Comparison of ENCODE assay signal across 16 cellular contexts in the genomic region with DNA sequence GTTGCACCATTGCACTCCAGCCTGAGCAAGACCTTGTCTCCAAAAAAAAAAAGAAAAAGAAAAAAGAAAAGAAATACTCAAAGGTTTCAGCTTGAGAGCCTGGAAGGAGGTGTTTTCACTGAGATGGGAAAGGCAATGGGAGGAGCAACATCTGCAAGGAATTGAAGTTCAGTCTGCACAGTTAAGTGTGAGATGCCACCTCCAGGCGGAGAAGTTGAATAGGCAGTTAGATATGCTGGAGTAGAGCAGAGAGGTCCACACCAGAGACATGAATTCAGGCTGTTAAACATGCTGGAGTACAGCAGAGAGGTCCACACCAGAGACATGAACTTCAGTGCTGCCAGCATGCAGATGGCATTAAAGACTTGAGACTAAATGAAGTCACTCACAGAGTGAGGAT. TPM values are rescaled to one million over a fixed set of nuclear protein-coding genes. Genes with fewer than 3 reads are reported as not detected.
DNase-seq lines count a peak whose midpoint lies in the region; ATAC-seq and TF ChIP-seq lines count a peak whose summit lies in the region.
"Had no signal": no experiment of that assay in that cellular context is flagged by ENCODE, and none has a peak within 500 bp of the region (broad histone marks: within the 10 kb centered on the region; RNA-seq: fewer than 3 reads in every experiment).

No MANE protein-coding gene starts in this region.

- DNase-seq in NCI-H446 treated with DMSO at 0.1 percent for 48 hours (lab: John Stamatoyannopoulos, UW) (peak; percentile 2), NCI-H446 (lab: John Stamatoyannopoulos, UW) (no peak), WERI-Rb-1 (no peak), progenitor cell of endocrine pancreas (ENCODE audit: low spot score, unreplicated experiment) (no peak), right cardiac atrium (no peak)
- peak; percentile 19 for DNase-seq in Jurkat, Clone E6-1 (ENCODE audit: low read depth, low spot score)
- DNase-seq in activated CD4-positive, alpha-beta T cell treated with anti-CD3 and anti-CD28 coated beads, Interleukin-2, amount 10 ng/mL, durations not matched to agents 7 days and 5 days, result no peak
- DNase-seq: activated CD4-positive, CD25-positive, alpha-beta regulatory T cell treated with anti-CD3 and anti-CD28 coated beads, Interleukin-2, amount 50 U/mL, for 72 hours; activated T-cell treated with anti-CD3 and anti-CD28 coated beads, Interleukin-2, amount 50 U/mL, for 72 hours; GF-D8; lower lobe of right lung; NCI-H2081; stimulated activated CD4-positive, alpha-beta T cell treated with anti-CD3 and anti-CD28 coated beads, Interleukin-12 subunit alpha, Interleukin-12 subunit beta, amount 100 ng/mL, for 4 hours; stimulated activated CD8-positive, alpha-beta memory T cell treated with anti-CD3 and anti-CD28 coated beads, Interleukin-4, amount 100 ng/mL, for 48 hours had no signal

- H3K4me3 ChIP-seq in Jurkat, Clone E6-1 (ENCODE audit: low read length), result no peak overlapping the region
- H3K4me3 ChIP-seq in WERI-Rb-1 (ENCODE audit: low read depth, low read length), result no peak overlapping the region
- H3K4me3 ChIP-seq in right cardiac atrium (ENCODE audit: low read length), result no peak overlapping the region
- H3K4me3 ChIP-seq: lower lobe of right lung had no signal

- WGBS in right cardiac atrium, result 75% methylated on average over 1 of the region's 1 CpG

- H3K9me3 ChIP-seq in WERI-Rb-1 (ENCODE audit: severe bottlenecking) (peaks cover 6% of the 10 kb centered on the region), right cardiac atrium (ENCODE audit: control insufficient read depth, low read length) (no peaks in the 10 kb centered on the region)
- H3K9me3 ChIP-seq: lower lobe of right lung had no signal

- POLR2A ChIA-PET in activated CD4-positive, alpha-beta T cell treated with anti-CD3 and anti-CD28 coated beads, Interleukin-2, amount 10 ng/mL, durations not matched to agents 7 days and 5 days (lab: Charles Lee), result interaction anchor here (0.7 kb wide), 1 partner anchor 8 kb away, joined by 3 read pairs; no protein-coding TSS in a partner anchor

- no peaks in the 10 kb centered on the region for H3K27me3 Mint-ChIP-seq in progenitor cell of endocrine pancreas
- H3K27me3 Mint-ChIP-seq in activated CD4-positive, alpha-beta T cell treated with anti-CD3 and anti-CD28 coated beads, Interleukin-2, amount 10 ng/mL, durations not matched to agents 7 days and 5 days, result peaks cover 13% of the 10 kb centered on the region

- H3K4me1 Mint-ChIP-seq in progenitor cell of endocrine pancreas (ENCODE audit: low read depth), result peaks cover 11% of the 10 kb centered on the region
- H3K4me1 Mint-ChIP-seq in activated CD4-positive, alpha-beta T cell treated with anti-CD3 and anti-CD28 coated beads, Interleukin-2, amount 10 ng/mL, durations not matched to agents 7 days and 5 days, result peaks cover 16% of the 10 kb centered on the region

- H3K36me3 Mint-ChIP-seq in progenitor cell of endocrine pancreas (ENCODE audit: insufficient read depth), result no peaks in the 10 kb centered on the region
- peaks cover 3% of the 10 kb centered on the region for H3K36me3 Mint-ChIP-seq in activated CD4-positive, alpha-beta T cell treated with anti-CD3 and anti-CD28 coated beads, Interleukin-2, amount 10 ng/mL, durations not matched to agents 7 days and 5 days (ENCODE audit: low read depth)

- H3K4me1 ChIP-seq in right cardiac atrium (ENCODE audit: control insufficient read depth, insufficient read depth, low read length), result no peaks in the 10 kb centered on the region
- H3K4me1 ChIP-seq: lower lobe of right lung had no signal

- peak; percentile 37; the same call in 1 of the 2 replicates for TF ChIP-seq CTCF in WERI-Rb-1 (IDR thresholded peaks at IDR 0.05; ENCODE audit: low read depth, low read length)
- TF ChIP-seq CTCF in progenitor cell of endocrine pancreas (IDR thresholded peaks at IDR 0.05; ENCODE audit: unreplicated experiment), result no peak

- intact Hi-C loops in right cardiac atrium (cut with DNase I), result no loop called here

- no peak overlapping the region for H3K27ac ChIP-seq in WERI-Rb-1
- H3K27ac ChIP-seq in right cardiac atrium (ENCODE audit: low read length), result no peak overlapping the region
- H3K27ac ChIP-seq: lower lobe of right lung had no signal

- H3K27me3 ChIP-seq in WERI-Rb-1 (ENCODE audit: insufficient read depth, low read depth, severe bottlenecking) (no peaks in the 10 kb centered on the region), right cardiac atrium (ENCODE audit: control insufficient read depth, insufficient read depth) (no peaks in the 10 kb centered on the region)

- CTCF ChIA-PET in activated CD4-positive, alpha-beta T cell treated with anti-CD3 and anti-CD28 coated beads, Interleukin-2, amount 10 ng/mL, durations not matched to agents 7 days and 5 days (lab: Charles Lee), result interaction anchor here (2.8 kb wide), 1 partner anchor 16 kb away, joined by 15 read pairs; no protein-coding TSS in a partner anchor

- ATAC-seq in GM21723 (IDR thresholded peaks at IDR 0.05; ENCODE audit: unreplicated experiment) (no peak), right cardiac atrium (no peak)
- ATAC-seq: activated T-cell treated with anti-CD3 and anti-CD28 coated beads, Interleukin-2, amount 50 U/mL, for 72 hours; lower lobe of right lung; Right ventricle myocardium inferior had no signal

- H3K4me3 Mint-ChIP-seq in progenitor cell of endocrine pancreas (ENCODE audit: low read depth), result no peak overlapping the region
- H3K4me3 Mint-ChIP-seq in activated CD4-positive, alpha-beta T cell treated with anti-CD3 and anti-CD28 coated beads, Interleukin-2, amount 10 ng/mL, durations not matched to agents 7 days and 5 days, result no peak overlapping the region
- H3K4me3 Mint-ChIP-seq: activated T-cell treated with anti-CD3 and anti-CD28 coated beads, Interleukin-2, amount 50 U/mL, for 72 hours had no signal

- no peaks in the 10 kb centered on the region for H3K9me3 Mint-ChIP-seq in progenitor cell of endocrine pancreas (ENCODE audit: low read depth)
- no peaks in the 10 kb centered on the region for H3K9me3 Mint-ChIP-seq in activated CD4-positive, alpha-beta T cell treated with anti-CD3 and anti-CD28 coated beads, Interleukin-2, amount 10 ng/mL, durations not matched to agents 7 days and 5 days
- H3K9me3 Mint-ChIP-seq: activated T-cell treated with anti-CD3 and anti-CD28 coated beads, Interleukin-2, amount 50 U/mL, for 72 hours had no signal

- H3K36me3 ChIP-seq in WERI-Rb-1, result no peaks in the 10 kb centered on the region
- H3K36me3 ChIP-seq: lower lobe of right lung had no signal

- peak overlapping the region; percentile 29 for H3K27ac Mint-ChIP-seq in progenitor cell of endocrine pancreas
- no peak overlapping the region for H3K27ac Mint-ChIP-seq in activated CD4-positive, alpha-beta T cell treated with anti-CD3 and anti-CD28 coated beads, Interleukin-2, amount 10 ng/mL, durations not matched to agents 7 days and 5 days
- H3K27ac Mint-ChIP-seq: activated T-cell treated with anti-CD3 and anti-CD28 coated beads, Interleukin-2, amount 50 U/mL, for 72 hours had no signal

RNA-seq across cellular contexts. Expression of gene DTNB, which starts 41.4 kb away (rescaled TPM):
- polyA plus RNA-seq in Jurkat, Clone E6-1 (2012; ENCODE audit: insufficient read depth, insufficient read length), result 19.5 TPM
- total RNA-seq in progenitor cell of endocrine pancreas (26.6 and 29.3 TPM in 2 replicates), right cardiac atrium (1 to 10 TPM; 5.6 to 8.1 (median 6.2) TPM)
- polyA plus RNA-seq in right cardiac atrium, result 3.6 TPM
- 10 to 100 TPM; 29.8 to 31.0 TPM for total RNA-seq in activated CD4-positive, alpha-beta T cell treated with anti-CD3 and anti-CD28 coated beads, Interleukin-2, amount 10 ng/mL, durations not matched to agents 7 days and 5 days

Comparison
In these comparisons a context has a peak if more than half of its experiments do, and no peak if none do; other contexts are left out.
1. DNase-seq: peak in NCI-H446 treated with DMSO at 0.1 percent for 48 hours (single experiment) and Jurkat, Clone E6-1 (single experiment); none in NCI-H446 (0 of 2), WERI-Rb-1 (single experiment), progenitor cell of endocrine pancreas (single experiment), right cardiac atrium (0 of 3) and activated CD4-positive, alpha-beta T cell treated with anti-CD3 and anti-CD28 coated beads, Interleukin-2, amount 10 ng/mL, durations not matched to agents 7 days and 5 days (single experiment).